In genomic region chr2:219073413-219074129, GRCh38 we compare ENCODE assay signal across 8 cellular contexts. TPM values are rescaled to one million over a fixed set of nuclear protein-coding genes. Genes with fewer than 3 reads are reported as not detected.
DNase-seq lines count a peak whose midpoint lies in the region; ATAC-seq and TF ChIP-seq lines count a peak whose summit lies in the region.

No MANE protein-coding gene starts in this region.

- TF ChIP-seq CTCF in GM10248 (IDR thresholded peaks at IDR 0.05; ENCODE audit: control extremely low read depth, extremely low read depth, low read depth, missing control alignments) (peak; percentile 55), WTC11 (IDR thresholded peaks at IDR 0.05) (peak; percentile 70), type B pancreatic cell (conservative IDR thresholded peaks at IDR 0.05) (peak; percentile 73)

- peak; percentile 88 for ATAC-seq in WTC11
- ATAC-seq in HG02759 (IDR thresholded peaks at IDR 0.05; ENCODE audit: unreplicated experiment), result no peak

- DNase-seq in AG08396 (ENCODE audit: low spot score), result peak; percentile 71
- peak; percentile 67 for DNase-seq in GM10248 (ENCODE audit: extremely low spot score)
- DNase-seq in NCI-H1930 (lab: John Stamatoyannopoulos, UW), result peak; percentile 19 to 50
- DNase-seq in WTC11 (ENCODE audit: low spot score), result peak; percentile 66
- peak; percentile 80 for DNase-seq in iPS-NIHi11 (ENCODE audit: low spot score)
- DNase-seq in type B pancreatic cell (ENCODE audit: extremely low spot score, unreplicated experiment), result no peak
- DNase-seq in effector CD4-positive, alpha-beta T cell, result no peak

- H3K27ac Mint-ChIP-seq in WTC11 (no peak overlapping the region), type B pancreatic cell (peak overlapping the region; percentile 36)

- CTCF ChIA-PET in GM10248 (lab: Yijun Ruan, JAX) (interaction anchor here (0.8 to 13.0 kb wide), 26 partner anchors 8 to 181 kb away, joined by 3 to 208 read pairs (median 8); partner anchors contain the start of genes CFAP65, IHH, NHEJ1 and TUBA4A), WTC11 (lab: Charles Lee) (interaction anchor here (0.6 to 6.0 kb wide), 44 partner anchors 9 to 271 kb away, joined by 3 to 87 read pairs (median 6); partner anchors contain the start of genes CFAP65, IHH and TUBA4B)

- H3K4me3 Mint-ChIP-seq in WTC11 (no peak overlapping the region), type B pancreatic cell (no peak overlapping the region)

- H3K36me3 Mint-ChIP-seq in WTC11 (no peaks in the 10 kb centered on the region; the same call in 1 of the 2 replicates), type B pancreatic cell (peaks cover 7% of the 10 kb centered on the region)

- no peaks in the 10 kb centered on the region for H3K9me3 Mint-ChIP-seq in WTC11
- no peaks in the 10 kb centered on the region for H3K9me3 Mint-ChIP-seq in type B pancreatic cell

- peaks cover 6% of the 10 kb centered on the region for H3K4me1 Mint-ChIP-seq in WTC11
- no peaks in the 10 kb centered on the region for H3K4me1 Mint-ChIP-seq in type B pancreatic cell (ENCODE audit: unreplicated experiment)

- H3K27me3 Mint-ChIP-seq in WTC11 (ENCODE audit: low read depth), result no peaks in the 10 kb centered on the region
- H3K27me3 Mint-ChIP-seq in type B pancreatic cell, result no peaks in the 10 kb centered on the region

- POLR2A ChIA-PET in GM10248 (lab: Yijun Ruan, JAX), result no interaction called here
- POLR2A ChIA-PET in WTC11 (lab: Charles Lee), result interaction anchor here (0.6 kb wide), 1 partner anchor 205 kb away, joined by 3 read pairs; no protein-coding TSS in a partner anchor

TF ChIP-seq in WTC11, 78 proteins besides CTCF, POLR2A, EP300 and RAD21:
- TF ChIP-seq PRDM15 (CRISPR knock-in tag; IDR thresholded peaks at IDR 0.05) (peak; percentile 79), USF2 (CRISPR knock-in tag; IDR thresholded peaks at IDR 0.05) (no peak), SMAD3 (CRISPR knock-in tag; IDR thresholded peaks at IDR 0.05; ENCODE audit: borderline replicate concordance) (no peak), ATF2 (CRISPR knock-in tag; IDR thresholded peaks at IDR 0.05; ENCODE audit: borderline replicate concordance, low read depth) (no peak)
TF ChIP-seq in WTC11: peak in this region for 1.

RNA-seq across cellular contexts. Expression of gene IHH, which starts 12.8 kb away (rescaled TPM):
- total RNA-seq in WTC11 (2021) (0.11 TPM in 1 of 3 replicates, not detected in the others), type B pancreatic cell (ENCODE audit: low replicate concordance) (10.8 and 13.8 TPM in 2 replicates)

RNA-seq across cellular contexts. Expression of gene CFAP65, which starts 32.3 kb away (rescaled TPM):
- total RNA-seq in WTC11 (2021) (0.44 to 1.0 TPM (median 0.48 TPM) in 3 replicates), type B pancreatic cell (ENCODE audit: low replicate concordance) (0.29 and 2.1 TPM in 2 replicates)

Comparison
In these comparisons a context has a peak if more than half of its experiments do, and no peak if none do; other contexts are left out.
1. DNase-seq: peak in AG08396 (single experiment), GM10248 (single experiment), NCI-H1930 (2 of 2), WTC11 (single experiment) and iPS-NIHi11 (single experiment); none in type B pancreatic cell (single experiment) and effector CD4-positive, alpha-beta T cell (single experiment).
2. RNA of gene IHH, which starts 12.8 kb away (total RNA-seq): 10.8 to 13.8 TPM in type B pancreatic cell; 0.11 TPM in WTC11; every median in the first group is over 10 times any median in the second.
3. Peak in every context shown above with its lines, with median percentiles within 50 percentile points of each other: CTCF ChIP-seq.